8 cellular contexts compared by ENCODE assay signal in the genomic region with DNA sequence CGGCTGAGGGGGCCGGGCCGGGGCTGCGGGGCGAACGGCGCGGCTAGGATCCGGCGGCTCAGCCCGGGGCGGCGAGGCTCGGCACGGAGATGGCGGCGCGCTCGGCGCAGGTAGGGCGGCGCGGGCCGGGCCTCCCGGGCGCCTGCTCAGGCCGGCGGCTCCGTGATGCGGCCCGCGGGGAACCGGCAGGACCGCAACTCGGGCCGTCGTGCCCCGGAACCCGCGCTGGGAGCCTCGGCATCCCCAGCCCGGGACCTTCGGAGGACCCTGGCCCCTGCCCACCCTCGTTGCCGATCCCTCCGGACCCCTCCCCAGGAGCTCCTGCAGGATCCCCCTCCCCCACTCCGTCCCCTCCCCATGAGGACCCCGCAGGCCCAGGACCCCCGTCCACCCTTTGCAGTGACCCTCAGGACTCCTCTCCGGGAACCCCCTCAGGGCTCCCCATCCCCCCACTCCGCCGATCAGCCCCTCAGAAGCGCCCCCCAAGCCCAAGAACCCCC. TPM values are rescaled to one million over a fixed set of nuclear protein-coding genes. Genes with fewer than 3 reads are reported as not detected.
A peak's percentile ranks its signal among the peaks of the same experiment; 100 is the strongest.
DNase-seq lines count a peak whose midpoint lies in the region; ATAC-seq and TF ChIP-seq lines count a peak whose summit lies in the region.

No MANE protein-coding gene starts in this region.

- WGBS in gastroesophageal sphincter (ENCODE audit: low coverage in 1 of 2), 2 donors: 0% methylated on average over 2 of the region's 53 CpGs; no CpG with 5 or more reads in 1 of the 2 donors

- TF ChIP-seq CTCF in gastroesophageal sphincter (IDR thresholded peaks at IDR 0.05): no peak

- peaks cover 0 to 42% (median 14%) of the 10 kb centered on the region in 3 donors for H3K4me1 ChIP-seq in gastroesophageal sphincter

- H3K36me3 ChIP-seq in SK-N-MC (ENCODE audit: insufficient read depth, low read length): no peaks in the 10 kb centered on the region
- H3K36me3 ChIP-seq in gastroesophageal sphincter: no peaks in the 10 kb centered on the region

- H3K27me3 ChIP-seq in gastroesophageal sphincter: peaks cover 6% of the 10 kb centered on the region

- H3K27ac ChIP-seq in SK-N-MC (no peak overlapping the region), gastroesophageal sphincter (peak overlapping the region in 3 of 4 donors; percentile 53 to 79 (median 70))

- TF ChIP-seq POLR2A in gastroesophageal sphincter (IDR thresholded peaks at IDR 0.05): no peak

- H3K4me3 ChIP-seq in SK-N-MC: peak overlapping the region; percentile 78
- peak overlapping the region; percentile 74 to 96 for H3K4me3 ChIP-seq in gastroesophageal sphincter
- peak overlapping the region; percentile 61 for H3K4me3 ChIP-seq in skeletal muscle cell (ENCODE audit: low read depth, low read length)

- TF ChIP-seq EP300 in gastroesophageal sphincter (IDR thresholded peaks at IDR 0.05): no peak

- peak overlapping the region; percentile 45 for H3K9ac ChIP-seq in SK-N-MC (ENCODE audit: insufficient read length)

- DNase-seq in SK-N-MC (ENCODE audit: low read depth, low spot score): no peak
- no peak for DNase-seq in skeletal muscle cell (ENCODE audit: low read depth)
- DNase-seq in stimulated activated naive CD4-positive, alpha-beta T cell (lab: John Stamatoyannopoulos, UW): no peak
- DNase-seq in mesenteric fat pad (ENCODE audit: low spot score): no peak
- no peak for DNase-seq in central memory CD4-positive, alpha-beta T cell
- DNase-seq in activated CD4-positive, alpha-beta T cell treated with anti-CD3 and anti-CD28 coated beads for 48 hours: no peak

- peak; percentile 3 for ATAC-seq in GM21390 (IDR thresholded peaks at IDR 0.05; ENCODE audit: unreplicated experiment)
- no peak for ATAC-seq in gastroesophageal sphincter

- H3K9me3 ChIP-seq in SK-N-MC (ENCODE audit: low read depth, low read length): no peaks in the 10 kb centered on the region
- H3K9me3 ChIP-seq in gastroesophageal sphincter: no peaks in the 10 kb centered on the region

RNA-seq across cellular contexts. Expression of gene EVI5L, which starts 0.3 kb away (rescaled TPM):
- total RNA-seq in gastroesophageal sphincter: 10 to 100 TPM; 17.3 to 46.3 (median 22.2) TPM
- total RNA-seq in mesenteric fat pad: 15.4 TPM

RNA-seq across cellular contexts. Expression of gene PRR36, which starts 43.9 kb away (rescaled TPM):
- total RNA-seq in gastroesophageal sphincter (not detected), mesenteric fat pad (not detected)

RNA-seq across cellular contexts. Expression of gene LRRC8E, which starts 58.0 kb away (rescaled TPM):
- total RNA-seq in gastroesophageal sphincter (under 1 TPM; 0.13 to 0.32 (median 0.29) TPM), mesenteric fat pad (1.8 TPM)
